Comparison of ENCODE assay signal across 8 cellular contexts in the genomic region with DNA sequence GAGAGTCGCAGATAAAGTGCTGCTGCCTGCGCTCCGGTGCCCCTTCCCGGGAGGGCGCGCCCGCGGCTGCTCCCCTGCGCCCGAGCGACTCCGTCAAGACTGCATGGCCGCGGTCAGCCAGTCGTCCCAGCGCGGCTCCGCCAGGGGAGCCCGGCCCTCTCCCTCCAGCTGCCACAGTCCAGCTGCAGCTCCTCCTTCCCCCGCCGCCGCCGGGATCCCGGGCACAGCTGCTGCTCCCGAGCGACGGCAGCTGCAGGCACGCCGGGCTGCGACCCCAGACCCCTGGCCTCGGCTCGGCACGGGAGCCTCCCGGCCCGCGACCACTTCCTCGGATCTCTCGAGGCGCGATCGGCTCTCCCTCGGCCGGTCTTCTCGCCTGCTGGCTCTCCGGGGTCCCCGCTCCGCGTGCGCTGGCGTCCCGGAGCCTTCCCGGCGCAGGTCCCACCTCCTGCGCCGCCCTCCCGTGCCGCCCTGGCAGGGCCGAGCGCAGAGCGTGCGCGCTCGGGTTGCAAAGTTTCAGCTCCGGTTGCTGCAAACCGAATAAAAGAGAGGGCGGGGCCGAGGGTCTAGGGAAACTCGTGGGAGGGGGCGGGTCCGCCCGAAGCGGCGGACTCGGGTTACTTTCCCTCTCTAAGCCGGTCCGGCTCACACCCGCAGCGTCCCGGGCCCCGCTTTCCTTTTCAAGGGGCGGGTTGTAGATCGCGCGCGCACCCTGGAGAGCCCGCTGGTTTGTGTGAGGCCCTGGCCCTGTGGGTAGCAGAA. TPM values are rescaled to one million over a fixed set of nuclear protein-coding genes. Genes with fewer than 3 reads are reported as not detected.
A peak's percentile ranks its signal among the peaks of the same experiment; 100 is the strongest.
DNase-seq lines count a peak whose midpoint lies in the region; ATAC-seq, FAIRE-seq and TF ChIP-seq lines count a peak whose summit lies in the region.

A gene (minus strand): TSS at position 542 of the 762 bp plus-strand sequence. CDS start 571 bp downstream, outside the sequence.

- H3K4me3 Mint-ChIP-seq in MCF 10A (ENCODE audit: unreplicated experiment) = peak within 1 kb of the TSS; percentile 87

- no peaks in the 10 kb centered on the region for H3K36me3 Mint-ChIP-seq in MCF 10A (ENCODE audit: insufficient read depth, unreplicated experiment)

- no peak; the same call in 1 of the 2 replicates for TF ChIP-seq RAD21 in Ishikawa (IDR thresholded peaks at IDR 0.05; ENCODE audit: low read depth)

- TF ChIP-seq EP300 in Ishikawa (IDR thresholded peaks at IDR 0.05; ENCODE audit: borderline replicate concordance) = no peak

- H3K27ac Mint-ChIP-seq in MCF 10A (ENCODE audit: low read depth, unreplicated experiment) = peak within 1 kb of the TSS; percentile 38

- FAIRE-seq in G401.6 (lab: Jason Lieb, UNC) = peak; percentile 78
- peak; percentile 62 for FAIRE-seq in RCC 7860 (lab: Jason Lieb, UNC)

- H3K36me3 ChIP-seq in iPS-15b (ENCODE audit: control insufficient read depth, insufficient read depth, low read length) = no peaks in the 10 kb centered on the region

- TF ChIP-seq CTCF in MCF 10A (IDR thresholded peaks at IDR 0.05; ENCODE audit: unreplicated experiment) (no peak), retinal pigment epithelial cell (conservative IDR thresholded peaks at IDR 0.05; ENCODE audit: low read depth, low read length) (no peak)

- intact Hi-C loops in MCF 10A (cut with micrococcal nuclease) = loop anchor here (5.0 kb wide), 1 partner anchor 107 kb away; no protein-coding TSS in a partner anchor

- peak; percentile 78 for ATAC-seq in GM21723 (IDR thresholded peaks at IDR 0.05; ENCODE audit: unreplicated experiment)

- no peaks in the 10 kb centered on the region for H3K9me3 Mint-ChIP-seq in MCF 10A (ENCODE audit: unreplicated experiment)

- POLR2A ChIA-PET in MCF 10A (lab: Yijun Ruan, JAX) = interaction anchor here (0.7 to 2.9 kb wide), 22 partner anchors 10 to 398 kb away, joined by 3 to 11 read pairs (median 4); no protein-coding TSS in a partner anchor

- peak; percentile 75 for DNase-seq in RCC 7860 (ENCODE audit: low spot score)
- peak; percentile 92 for DNase-seq in MCF 10A (ENCODE audit: unreplicated experiment)
- peak; percentile 73 for DNase-seq in retinal pigment epithelial cell (ENCODE audit: low read depth)
- DNase-seq in stimulated activated naive CD4-positive, alpha-beta T cell (lab: John Stamatoyannopoulos, UW) = no peak

- H3K9me3 ChIP-seq in iPS-15b (ENCODE audit: control insufficient read depth, insufficient read depth, low read length) = no peaks in the 10 kb centered on the region

- peaks cover 18% of the 10 kb centered on the region for H3K4me1 ChIP-seq in iPS-15b (ENCODE audit: control insufficient read depth, insufficient read depth, low read length)

- H3K27me3 Mint-ChIP-seq in MCF 10A (ENCODE audit: insufficient read depth, unreplicated experiment) = no peaks in the 10 kb centered on the region

- CTCF ChIA-PET in MCF 10A (lab: Yijun Ruan, JAX) = interaction anchor here (0.7 to 2.2 kb wide), 4 partner anchors 10 to 1935 kb away, joined by 3 to 10 read pairs (median 4); no protein-coding TSS in a partner anchor

- peaks cover 67% of the 10 kb centered on the region for H3K27me3 ChIP-seq in iPS-15b (ENCODE audit: control insufficient read depth, insufficient read depth, low read length)

- H3K4me3 ChIP-seq in iPS-15b (ENCODE audit: low read depth, low read length) (peak within 1 kb of the TSS; percentile 80), retinal pigment epithelial cell (ENCODE audit: low read length) (peak within 1 kb of the TSS; percentile 88)

- peaks cover 15% of the 10 kb centered on the region for H3K4me1 Mint-ChIP-seq in MCF 10A (ENCODE audit: insufficient read depth, unreplicated experiment)

- BruUV-seq in MCF 10A (replicated peaks; lab: Mats Ljungman, UMichigan) = no TSS peak

- peak within 1 kb of the TSS; percentile 58 for H3K9ac ChIP-seq in iPS-15b (ENCODE audit: low read depth, low read length)

TF ChIP-seq in Ishikawa, 13 proteins besides CTCF, POLR2A, EP300 and RAD21:
- TF ChIP-seq YY1 (IDR thresholded peaks at IDR 0.05; ENCODE audit: low read depth) (no peak), TEAD4 (IDR thresholded peaks at IDR 0.05) (no peak), FOXM1 (IDR thresholded peaks at IDR 0.05; ENCODE audit: borderline replicate concordance, low read depth) (no peak), TCF12 (IDR thresholded peaks at IDR 0.05; ENCODE audit: low read depth) (peak; percentile 7), CEBPB (IDR thresholded peaks at IDR 0.05) (peak; percentile 1; the same call in 1 of the 2 replicates), TAF1 (IDR thresholded peaks at IDR 0.05; ENCODE audit: low read depth) (peak; percentile 77), NFIC (IDR thresholded peaks at IDR 0.05) (no peak), CREB1 (IDR thresholded peaks at IDR 0.05; ENCODE audit: low read depth) (no peak), EGR1 (IDR thresholded peaks at IDR 0.05) (no peak), ZBTB7A (IDR thresholded peaks at IDR 0.05; ENCODE audit: low read depth) (peak; percentile 85; the same call in 1 of the 2 replicates)
- TF ChIP-seq, protein P1, sequence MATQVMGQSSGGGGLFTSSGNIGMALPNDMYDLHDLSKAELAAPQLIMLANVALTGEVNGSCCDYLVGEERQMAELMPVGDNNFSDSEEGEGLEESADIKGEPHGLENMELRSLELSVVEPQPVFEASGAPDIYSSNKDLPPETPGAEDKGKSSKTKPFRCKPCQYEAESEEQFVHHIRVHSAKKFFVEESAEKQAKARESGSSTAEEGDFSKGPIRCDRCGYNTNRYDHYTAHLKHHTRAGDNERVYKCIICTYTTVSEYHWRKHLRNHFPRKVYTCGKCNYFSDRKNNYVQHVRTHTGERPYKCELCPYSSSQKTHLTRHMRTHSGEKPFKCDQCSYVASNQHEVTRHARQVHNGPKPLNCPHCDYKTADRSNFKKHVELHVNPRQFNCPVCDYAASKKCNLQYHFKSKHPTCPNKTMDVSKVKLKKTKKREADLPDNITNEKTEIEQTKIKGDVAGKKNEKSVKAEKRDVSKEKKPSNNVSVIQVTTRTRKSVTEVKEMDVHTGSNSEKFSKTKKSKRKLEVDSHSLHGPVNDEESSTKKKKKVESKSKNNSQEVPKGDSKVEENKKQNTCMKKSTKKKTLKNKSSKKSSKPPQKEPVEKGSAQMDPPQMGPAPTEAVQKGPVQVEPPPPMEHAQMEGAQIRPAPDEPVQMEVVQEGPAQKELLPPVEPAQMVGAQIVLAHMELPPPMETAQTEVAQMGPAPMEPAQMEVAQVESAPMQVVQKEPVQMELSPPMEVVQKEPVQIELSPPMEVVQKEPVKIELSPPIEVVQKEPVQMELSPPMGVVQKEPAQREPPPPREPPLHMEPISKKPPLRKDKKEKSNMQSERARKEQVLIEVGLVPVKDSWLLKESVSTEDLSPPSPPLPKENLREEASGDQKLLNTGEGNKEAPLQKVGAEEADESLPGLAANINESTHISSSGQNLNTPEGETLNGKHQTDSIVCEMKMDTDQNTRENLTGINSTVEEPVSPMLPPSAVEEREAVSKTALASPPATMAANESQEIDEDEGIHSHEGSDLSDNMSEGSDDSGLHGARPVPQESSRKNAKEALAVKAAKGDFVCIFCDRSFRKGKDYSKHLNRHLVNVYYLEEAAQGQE (IDR thresholded peaks at IDR 0.05; ENCODE audit: low read depth) = no peak
- TF ChIP-seq, protein P2, sequence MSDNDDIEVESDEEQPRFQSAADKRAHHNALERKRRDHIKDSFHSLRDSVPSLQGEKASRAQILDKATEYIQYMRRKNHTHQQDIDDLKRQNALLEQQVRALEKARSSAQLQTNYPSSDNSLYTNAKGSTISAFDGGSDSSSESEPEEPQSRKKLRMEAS (IDR thresholded peaks at IDR 0.05) = peak; percentile 59
- TF ChIP-seq, protein P3, sequence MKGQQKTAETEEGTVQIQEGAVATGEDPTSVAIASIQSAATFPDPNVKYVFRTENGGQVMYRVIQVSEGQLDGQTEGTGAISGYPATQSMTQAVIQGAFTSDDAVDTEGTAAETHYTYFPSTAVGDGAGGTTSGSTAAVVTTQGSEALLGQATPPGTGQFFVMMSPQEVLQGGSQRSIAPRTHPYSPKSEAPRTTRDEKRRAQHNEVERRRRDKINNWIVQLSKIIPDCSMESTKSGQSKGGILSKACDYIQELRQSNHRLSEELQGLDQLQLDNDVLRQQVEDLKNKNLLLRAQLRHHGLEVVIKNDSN (IDR thresholded peaks at IDR 0.05) = no peak; the same call in 1 of the 2 replicates
TF ChIP-seq in Ishikawa: peak in this region for 5.

RNA-seq across cellular contexts. Expression of the gene that starts here (rescaled TPM):
- total RNA-seq in MCF 10A (2022) = 3.9 and 4.8 TPM in 2 replicates

Comparison
In these comparisons a context has a peak if more than half of its experiments do, and no peak if none do; other contexts are left out.
1. DNase-seq: peak in RCC 7860 (single experiment), MCF 10A (single experiment) and retinal pigment epithelial cell (single experiment); none in stimulated activated naive CD4-positive, alpha-beta T cell (0 of 6).